In genomic region chr5:143054480-143054941, GRCh38 we compare ENCODE assay signal across 9 cellular contexts.
DNase-seq lines count a peak whose midpoint lies in the region; ATAC-seq and TF ChIP-seq lines count a peak whose summit lies in the region.
"Had no signal": no experiment of that assay in that cellular context is flagged by ENCODE, and none has a peak within 500 bp of the region (broad histone marks: within the 10 kb centered on the region; RNA-seq: fewer than 3 reads in every experiment).

No MANE protein-coding gene starts in this region.

- H3K79me2 ChIP-seq in ACC112 (ENCODE audit: control insufficient read depth, insufficient read depth, low read length, unreplicated experiment): no peaks in the 10 kb centered on the region

- peaks cover 35% of the 10 kb centered on the region for H3K36me3 Mint-ChIP-seq in activated B cell treated with CpG ODN at 0.5 μM for 24 hours (ENCODE audit: low read depth)
- peaks cover 3% of the 10 kb centered on the region for H3K36me3 Mint-ChIP-seq in nephron (ENCODE audit: low read depth)

- peak; percentile 57 for ATAC-seq in GM18867 (IDR thresholded peaks at IDR 0.05; ENCODE audit: unreplicated experiment)
- ATAC-seq in HG03045 (IDR thresholded peaks at IDR 0.05; ENCODE audit: unreplicated experiment): peak; percentile 48
- peak; percentile 50 for ATAC-seq in activated B cell treated with CpG ODN at 0.5 μM for 24 hours (ENCODE audit: low read depth)
- ATAC-seq: HCT116 had no signal

- H3K4me3 Mint-ChIP-seq in activated B cell treated with CpG ODN at 0.5 μM for 24 hours (peak overlapping the region; percentile 38), nephron (peak overlapping the region in 1 of 3 experiments; percentile 40)

- POLR2A ChIA-PET in activated B cell treated with CpG ODN at 0.5 μM for 24 hours (lab: Charles Lee): interaction anchor here (0.6 kb wide), 1 partner anchor 30 kb away, joined by 3 read pairs; no protein-coding TSS in a partner anchor

- H3K27me3 ChIP-seq in ACC112 (ENCODE audit: insufficient read depth, low read length) (no peaks in the 10 kb centered on the region), esophagus muscularis mucosa (no peaks in the 10 kb centered on the region)

- H3K4me1 Mint-ChIP-seq in activated B cell treated with CpG ODN at 0.5 μM for 24 hours (peaks cover 24% of the 10 kb centered on the region), nephron (peaks cover 65% of the 10 kb centered on the region)

- TF ChIP-seq POLR2A in esophagus muscularis mucosa (IDR thresholded peaks at IDR 0.05; ENCODE audit: low read depth): no peak

- WGBS in esophagus muscularis mucosa: 45% methylated on average over 5 of the region's 5 CpGs

- H3K27ac Mint-ChIP-seq in activated B cell treated with CpG ODN at 0.5 μM for 24 hours: peak overlapping the region; percentile 69
- peak overlapping the region; percentile 32 to 52 (median 46) for H3K27ac Mint-ChIP-seq in nephron

- no peak for TF ChIP-seq EP300 in esophagus muscularis mucosa (IDR thresholded peaks at IDR 0.05)

- peak overlapping the region; percentile 28 for H2AFZ ChIP-seq in ACC112 (ENCODE audit: low read length, unreplicated experiment)

- TF ChIP-seq CTCF in activated B cell treated with CpG ODN at 0.5 μM for 24 hours (IDR thresholded peaks at IDR 0.05): no peak
- no peak for TF ChIP-seq CTCF in nephron (IDR thresholded peaks at IDR 0.05; ENCODE audit: unreplicated experiment in 3 of 3)
- TF ChIP-seq CTCF in esophagus muscularis mucosa (IDR thresholded peaks at IDR 0.05): no peak

- H3K36me3 ChIP-seq in ACC112 (ENCODE audit: insufficient read depth, low read length) (no peaks in the 10 kb centered on the region), esophagus muscularis mucosa (peaks cover 0 to 32% (median 7%) of the 10 kb centered on the region in 4 donors)

- intact Hi-C loops in activated B cell treated with CpG ODN at 0.5 μM for 24 hours (cut with micrococcal nuclease): no loop called here
- intact Hi-C loops in esophagus muscularis mucosa (cut with DNase I): loop anchor here (10.0 kb wide), 1 partner anchor 90 kb away; no protein-coding TSS in a partner anchor

- H3K27ac ChIP-seq in ACC112 (ENCODE audit: low read depth, low read length): peak overlapping the region; percentile 85
- H3K27ac ChIP-seq in esophagus muscularis mucosa (replicated peaks in 1 of 4): peak overlapping the region in 1 of 4 donors; percentile 13

- H3K27me3 Mint-ChIP-seq in activated B cell treated with CpG ODN at 0.5 μM for 24 hours (no peaks in the 10 kb centered on the region), nephron (ENCODE audit: low read depth) (peaks cover 6% of the 10 kb centered on the region)

- H3K9me3 Mint-ChIP-seq in activated B cell treated with CpG ODN at 0.5 μM for 24 hours (no peaks in the 10 kb centered on the region), nephron (no peaks in the 10 kb centered on the region)

- H3K4me3 ChIP-seq in ACC112 (ENCODE audit: low read depth, low read length): peak overlapping the region; percentile 59
- no peak overlapping the region for H3K4me3 ChIP-seq in esophagus muscularis mucosa

- H3K9me3 ChIP-seq in esophagus muscularis mucosa: no peaks in the 10 kb centered on the region

- H3K4me1 ChIP-seq in ACC112 (ENCODE audit: control insufficient read depth, insufficient read depth, low read length, unreplicated experiment): peaks cover 75% of the 10 kb centered on the region
- H3K4me1 ChIP-seq in esophagus muscularis mucosa: peaks cover 47 to 76% (median 71%) of the 10 kb centered on the region in 4 donors

- DNase-seq in activated B cell treated with CpG ODN at 0.5 μM for 24 hours: no peak
- no peak for DNase-seq in NCI-H2196 (lab: John Stamatoyannopoulos, UW; ENCODE audit: unreplicated experiment)
- no peak for DNase-seq in esophagus muscularis mucosa (ENCODE audit: extremely low spot score)
- no peak for DNase-seq in DMS 273 (lab: John Stamatoyannopoulos, UW; ENCODE audit: unreplicated experiment)

- CTCF ChIA-PET in activated B cell treated with CpG ODN at 0.5 μM for 24 hours (lab: Charles Lee): no interaction called here
